Comparison of ENCODE assay signal across 1 cellular context in the genomic region with DNA sequence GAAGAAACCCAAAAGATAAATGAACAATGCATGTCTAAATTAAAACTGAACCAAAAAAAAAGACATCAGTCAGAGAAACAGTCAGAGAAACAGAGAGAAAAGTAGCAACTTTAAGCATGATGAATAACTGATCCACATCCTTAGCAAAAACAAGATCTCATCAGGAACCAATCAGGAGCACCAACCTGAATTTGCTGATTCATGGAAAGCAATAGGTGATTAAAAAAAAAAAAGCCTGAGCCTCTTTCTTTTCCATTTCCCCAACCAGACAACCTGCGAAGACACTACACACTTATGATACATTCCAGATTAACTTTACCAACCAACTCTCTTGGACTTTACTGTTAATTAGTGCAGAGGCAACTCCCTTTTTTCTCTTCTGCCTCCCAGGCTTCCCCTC.
TF ChIP-seq lines count a peak whose summit lies in the region.

No MANE protein-coding gene starts in this region.

TF ChIP-seq in GM23338, 12 proteins besides CTCF, POLR2A, EP300 and RAD21 (continued from another document):
- TF ChIP-seq, protein P1, sequence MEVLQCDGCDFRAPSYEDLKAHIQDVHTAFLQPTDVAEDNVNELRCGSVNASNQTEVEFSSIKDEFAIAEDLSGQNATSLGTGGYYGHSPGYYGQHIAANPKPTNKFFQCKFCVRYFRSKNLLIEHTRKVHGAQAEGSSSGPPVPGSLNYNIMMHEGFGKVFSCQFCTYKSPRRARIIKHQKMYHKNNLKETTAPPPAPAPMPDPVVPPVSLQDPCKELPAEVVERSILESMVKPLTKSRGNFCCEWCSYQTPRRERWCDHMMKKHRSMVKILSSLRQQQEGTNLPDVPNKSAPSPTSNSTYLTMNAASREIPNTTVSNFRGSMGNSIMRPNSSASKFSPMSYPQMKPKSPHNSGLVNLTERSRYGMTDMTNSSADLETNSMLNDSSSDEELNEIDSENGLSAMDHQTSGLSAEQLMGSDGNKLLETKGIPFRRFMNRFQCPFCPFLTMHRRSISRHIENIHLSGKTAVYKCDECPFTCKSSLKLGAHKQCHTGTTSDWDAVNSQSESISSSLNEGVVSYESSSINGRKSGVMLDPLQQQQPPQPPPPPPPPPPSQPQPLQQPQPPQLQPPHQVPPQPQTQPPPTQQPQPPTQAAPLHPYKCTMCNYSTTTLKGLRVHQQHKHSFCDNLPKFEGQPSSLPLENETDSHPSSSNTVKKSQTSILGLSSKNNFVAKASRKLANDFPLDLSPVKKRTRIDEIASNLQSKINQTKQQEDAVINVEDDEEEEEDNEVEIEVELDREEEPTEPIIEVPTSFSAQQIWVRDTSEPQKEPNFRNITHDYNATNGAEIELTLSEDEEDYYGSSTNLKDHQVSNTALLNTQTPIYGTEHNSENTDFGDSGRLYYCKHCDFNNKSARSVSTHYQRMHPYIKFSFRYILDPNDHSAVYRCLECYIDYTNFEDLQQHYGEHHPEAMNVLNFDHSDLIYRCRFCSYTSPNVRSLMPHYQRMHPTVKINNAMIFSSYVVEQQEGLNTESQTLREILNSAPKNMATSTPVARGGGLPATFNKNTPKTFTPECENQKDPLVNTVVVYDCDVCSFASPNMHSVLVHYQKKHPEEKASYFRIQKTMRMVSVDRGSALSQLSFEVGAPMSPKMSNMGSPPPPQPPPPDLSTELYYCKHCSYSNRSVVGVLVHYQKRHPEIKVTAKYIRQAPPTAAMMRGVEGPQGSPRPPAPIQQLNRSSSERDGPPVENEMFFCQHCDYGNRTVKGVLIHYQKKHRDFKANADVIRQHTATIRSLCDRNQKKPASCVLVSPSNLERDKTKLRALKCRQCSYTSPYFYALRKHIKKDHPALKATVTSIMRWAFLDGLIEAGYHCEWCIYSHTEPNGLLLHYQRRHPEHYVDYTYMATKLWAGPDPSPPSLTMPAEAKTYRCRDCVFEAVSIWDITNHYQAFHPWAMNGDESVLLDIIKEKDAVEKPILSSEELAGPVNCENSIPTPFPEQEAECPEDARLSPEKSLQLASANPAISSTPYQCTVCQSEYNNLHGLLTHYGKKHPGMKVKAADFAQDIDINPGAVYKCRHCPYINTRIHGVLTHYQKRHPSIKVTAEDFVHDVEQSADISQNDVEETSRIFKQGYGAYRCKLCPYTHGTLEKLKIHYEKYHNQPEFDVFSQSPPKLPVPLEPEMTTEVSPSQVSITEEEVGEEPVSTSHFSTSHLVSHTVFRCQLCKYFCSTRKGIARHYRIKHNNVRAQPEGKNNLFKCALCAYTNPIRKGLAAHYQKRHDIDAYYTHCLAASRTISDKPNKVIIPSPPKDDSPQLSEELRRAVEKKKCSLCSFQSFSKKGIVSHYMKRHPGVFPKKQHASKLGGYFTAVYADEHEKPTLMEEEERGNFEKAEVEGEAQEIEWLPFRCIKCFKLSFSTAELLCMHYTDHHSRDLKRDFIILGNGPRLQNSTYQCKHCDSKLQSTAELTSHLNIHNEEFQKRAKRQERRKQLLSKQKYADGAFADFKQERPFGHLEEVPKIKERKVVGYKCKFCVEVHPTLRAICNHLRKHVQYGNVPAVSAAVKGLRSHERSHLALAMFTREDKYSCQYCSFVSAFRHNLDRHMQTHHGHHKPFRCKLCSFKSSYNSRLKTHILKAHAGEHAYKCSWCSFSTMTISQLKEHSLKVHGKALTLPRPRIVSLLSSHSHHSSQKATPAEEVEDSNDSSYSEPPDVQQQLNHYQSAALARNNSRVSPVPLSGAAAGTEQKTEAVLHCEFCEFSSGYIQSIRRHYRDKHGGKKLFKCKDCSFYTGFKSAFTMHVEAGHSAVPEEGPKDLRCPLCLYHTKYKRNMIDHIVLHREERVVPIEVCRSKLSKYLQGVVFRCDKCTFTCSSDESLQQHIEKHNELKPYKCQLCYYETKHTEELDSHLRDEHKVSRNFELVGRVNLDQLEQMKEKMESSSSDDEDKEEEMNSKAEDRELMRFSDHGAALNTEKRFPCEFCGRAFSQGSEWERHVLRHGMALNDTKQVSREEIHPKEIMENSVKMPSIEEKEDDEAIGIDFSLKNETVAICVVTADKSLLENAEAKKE (CRISPR knock-in tag; IDR thresholded peaks at IDR 0.05) = no peak
- TF ChIP-seq NANOG (IDR thresholded peaks at IDR 0.05; ENCODE audit: borderline replicate concordance) (no peak), ZNF331 (CRISPR knock-in tag; IDR thresholded peaks at IDR 0.05; ENCODE audit: low read depth) (no peak)
